ENCODE assay signal across 15 cellular contexts in the genomic region with DNA sequence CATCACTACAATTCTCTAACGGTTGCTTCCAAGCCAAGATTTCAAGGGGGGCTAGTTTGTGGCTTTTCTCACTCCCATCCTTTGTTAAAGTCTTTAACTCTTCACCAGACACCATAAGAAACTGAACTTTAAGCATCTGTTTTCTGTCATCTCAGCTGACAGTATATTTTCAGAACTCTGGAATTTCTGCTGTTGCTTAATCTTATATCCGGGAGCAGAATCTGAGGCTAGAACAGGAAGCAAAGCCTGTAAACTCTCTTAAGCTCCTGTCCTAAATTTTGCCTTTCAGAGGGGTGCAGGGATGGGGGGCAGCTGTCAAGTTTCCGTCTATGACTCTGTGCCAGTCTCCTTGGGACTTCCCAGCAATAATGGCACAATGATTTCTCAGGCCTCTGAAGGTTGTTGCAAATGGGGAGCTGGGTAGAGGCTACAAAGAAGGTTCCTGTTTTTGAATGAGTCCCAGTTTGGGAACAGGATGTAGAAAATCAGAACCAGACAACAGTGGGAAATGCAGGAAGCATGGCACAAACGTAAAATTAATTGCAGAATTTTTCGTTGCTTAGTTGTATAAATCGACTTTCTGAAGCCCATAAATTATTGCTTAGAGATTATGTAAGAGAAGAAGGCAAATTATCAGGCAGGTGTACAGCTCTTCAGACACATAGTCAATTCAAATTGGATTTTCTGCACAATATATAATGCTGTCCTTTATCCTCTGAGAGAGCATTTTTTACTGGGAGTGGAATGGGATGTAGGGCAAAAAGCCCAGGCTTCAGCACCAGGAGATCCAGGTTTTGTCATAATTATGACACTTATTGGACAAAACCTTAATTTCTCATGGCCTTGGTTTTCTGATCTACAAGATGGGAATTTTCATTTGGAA.
DNase-seq lines count a peak whose midpoint lies in the region; ATAC-seq, FAIRE-seq and TF ChIP-seq lines count a peak whose summit lies in the region.
"Had no signal": no experiment of that assay in that cellular context is flagged by ENCODE, and none has a peak within 500 bp of the region (broad histone marks: within the 10 kb centered on the region; RNA-seq: fewer than 3 reads in every experiment).

No MANE protein-coding gene starts in this region.

- H3K27me3 ChIP-seq in liver (ENCODE audit: control insufficient read depth in 4 of 4, insufficient read depth in 4 of 4, low read length in 3 of 4) (no peaks in the 10 kb centered on the region), HepG2 (ENCODE audit: control insufficient read depth in 1 of 2, insufficient read depth in 2 of 2, low read length in 2 of 2) (no peaks in the 10 kb centered on the region), lung (ENCODE audit: control insufficient read depth, insufficient read depth) (no peaks in the 10 kb centered on the region), prostate gland (replicated peaks; ENCODE audit: insufficient read depth) (no peaks in the 10 kb centered on the region)

- H3K27ac ChIP-seq in liver (ENCODE audit: low read depth in 1 of 2, low read length in 2 of 2), result peak overlapping the region; percentile 20 to 40
- H3K27ac ChIP-seq in HepG2 (ENCODE audit: extremely low read length, insufficient read depth, low read length), result no peak overlapping the region
- peak overlapping the region; percentile 63 to 66 for H3K27ac ChIP-seq in lung (ENCODE audit: low read depth in 1 of 2, low read length in 1 of 2)
- H3K27ac ChIP-seq in prostate gland, result no peak overlapping the region
- H3K27ac ChIP-seq: psoas muscle had no signal

- in situ Hi-C loops in HepG2 (cut with HindIII; ENCODE audit: extremely low pct_ligation_motif_present, low pct_unique_long_range_greater_than_20kb), result loop anchor here (10.0 kb wide), 1 partner anchor 64 kb away; no protein-coding TSS in a partner anchor

- no peak for TF ChIP-seq RAD21 in liver (IDR thresholded peaks at IDR 0.05)
- TF ChIP-seq RAD21 in HepG2 (CRISPR knock-in tag; IDR thresholded peaks at IDR 0.05), result no peak

- H4K20me1 ChIP-seq in HepG2 (ENCODE audit: insufficient read depth, low read length), result no peaks in the 10 kb centered on the region

- intact Hi-C loops in HepG2 (cut with micrococcal nuclease; ENCODE audit: unreplicated experiment), result no loop called here
- intact Hi-C loops in prostate gland (cut with DNase I), result no loop called here

- TF ChIP-seq POLR2A in HepG2 (IDR thresholded peaks at IDR 0.05; ENCODE audit: insufficient read depth in 1 of 2, low read depth in 2 of 2, low read length in 2 of 2), result no peak
- TF ChIP-seq POLR2A in prostate gland (IDR thresholded peaks at IDR 0.05), result no peak

- BruUV-seq in HepG2 (replicated peaks; lab: Mats Ljungman, UMichigan), result no TSS peak

- POLR2A ChIA-PET in HepG2 (lab: Yijun Ruan, JAX), result no interaction called here

- DNase-seq in HepG2 (ENCODE audit: low spot score) (no peak), epidermal melanocyte (ENCODE audit: insufficient read length, low spot score) (peak; percentile 30), lung (ENCODE audit: low spot score) (no peak), hypothalamus (lab: John Stamatoyannopoulos, UW) (no peak), prostate gland (ENCODE audit: low spot score) (no peak), amniotic stem cell (lab: John Stamatoyannopoulos, UW) (no peak)
- no peak for DNase-seq in activated CD4-positive, alpha-beta T cell treated with anti-CD3 and anti-CD28 coated beads, Interleukin-2, amount 50 U/mL, for 1 hour
- DNase-seq: activated gamma-delta T cell treated with Interleukin-2 at 50 U/mL for 16 hours; effector CD4-positive, alpha-beta T cell; immature natural killer cell; NCI-H2171 treated with DMSO at 0.1 percent for 48 hours; psoas muscle; RPMI8226 had no signal

- TF ChIP-seq EP300 in HepG2 (IDR thresholded peaks at IDR 0.05; ENCODE audit: low read depth in 2 of 2, low read length in 2 of 2), result no peak
- no peak for TF ChIP-seq EP300 in HepG2 (CRISPR knock-in tag; IDR thresholded peaks at IDR 0.05; ENCODE audit: borderline replicate concordance)

- FAIRE-seq in HepG2 (lab: Jason Lieb, UNC), result no peak

- H2AFZ ChIP-seq in HepG2 (ENCODE audit: low read length), result no peak overlapping the region

- no peaks in the 10 kb centered on the region for H3K79me2 ChIP-seq in HepG2 (ENCODE audit: insufficient read depth, low read length)

- H3K4me1 ChIP-seq in liver (ENCODE audit: control insufficient read depth in 4 of 4, insufficient read depth in 4 of 4, low read length in 3 of 4), result peaks cover 4 to 35% (median 30%) of the 10 kb centered on the region in 4 donors
- H3K4me1 ChIP-seq in HepG2 (ENCODE audit: insufficient read depth, low read length), result peaks cover 18% of the 10 kb centered on the region
- H3K4me1 ChIP-seq in lung (ENCODE audit: control insufficient read depth in 2 of 2, insufficient read depth in 2 of 2, low read length in 2 of 2), result peaks cover 1 to 21% of the 10 kb centered on the region in 2 donors
- H3K4me1 ChIP-seq in prostate gland (replicated peaks), result no peaks in the 10 kb centered on the region

- H3K36me3 ChIP-seq in liver (ENCODE audit: control insufficient read depth in 4 of 4, insufficient read depth in 3 of 4, low read depth in 1 of 4, low read length in 3 of 4) (no peaks in the 10 kb centered on the region), HepG2 (replicated peaks in 1 of 2; ENCODE audit: control insufficient read depth in 1 of 2, insufficient read depth in 2 of 2, low read length in 2 of 2) (no peaks in the 10 kb centered on the region), lung (ENCODE audit: control insufficient read depth in 2 of 2, insufficient read depth in 2 of 2, low read length in 2 of 2) (no peaks in the 10 kb centered on the region), prostate gland (no peaks in the 10 kb centered on the region)

- no peaks in the 10 kb centered on the region for H3K9me3 ChIP-seq in liver (ENCODE audit: control insufficient read depth in 4 of 4, low read length in 3 of 4)
- H3K9me3 ChIP-seq in HepG2 (ENCODE audit: low read length), result no peaks in the 10 kb centered on the region
- H3K9me3 ChIP-seq in lung (ENCODE audit: control insufficient read depth in 2 of 2, insufficient read depth in 1 of 2, low read length in 1 of 2), result no peaks in the 10 kb centered on the region
- no peaks in the 10 kb centered on the region for H3K9me3 ChIP-seq in prostate gland
- H3K9me3 ChIP-seq: psoas muscle had no signal

- H3K4me3 ChIP-seq in liver (ENCODE audit: low read depth in 1 of 3, low read length in 3 of 3) (no peak overlapping the region), HepG2 (replicated peaks in 1 of 3; ENCODE audit: insufficient read depth in 1 of 3, low read depth in 2 of 3, low read length in 3 of 3) (no peak overlapping the region), lung (no peak overlapping the region), prostate gland (no peak overlapping the region)
- H3K4me3 ChIP-seq: psoas muscle had no signal

- CTCF ChIA-PET in HepG2 (lab: Yijun Ruan, JAX; ENCODE audit: low intra/inter-chr PET ratio, low total read pairs), result no interaction called here

- H3K9ac ChIP-seq in liver (ENCODE audit: low read depth in 1 of 2, low read length in 2 of 2), result no peak overlapping the region
- no peak overlapping the region for H3K9ac ChIP-seq in HepG2 (ENCODE audit: insufficient read depth, low read depth, low read length)

- ATAC-seq in HepG2 (no peak), lung (ENCODE audit: insufficient read depth, low FRiP score) (peak; percentile 66)
- ATAC-seq: activated CD4-positive, CD25-positive, alpha-beta regulatory T cell treated with anti-CD3 and anti-CD28 coated beads, Interleukin-2, amount 50 U/mL, for 24 hours had no signal

- H3K4me2 ChIP-seq in HepG2 (ENCODE audit: low read depth, low read length), result no peak overlapping the region

- TF ChIP-seq CTCF in liver (IDR thresholded peaks at IDR 0.05; ENCODE audit: low read depth, low read length, missing input control) (no peak), HepG2 (CRISPR knock-in tag; IDR thresholded peaks at IDR 0.05) (no peak), lung (IDR thresholded peaks at IDR 0.05; ENCODE audit: control extremely low read depth, extremely low read depth) (no peak), prostate gland (IDR thresholded peaks at IDR 0.05) (no peak)

- WGBS in liver, result 50% methylated on average over 6 of the region's 6 CpGs
- 14% methylated on average over 6 of the region's 6 CpGs for WGBS in HepG2 (ENCODE audit: low lambda C conversion rate)
- 7 to 18% methylated on average over 6 of the region's 6 CpGs for WGBS in lung, 2 donors
- WGBS in prostate gland, result 41% methylated on average over 6 of the region's 6 CpGs

TF ChIP-seq in liver, 16 proteins besides CTCF, POLR2A, EP300 and RAD21:
- TF ChIP-seq JUND (IDR thresholded peaks at IDR 0.05) (peak in 1 of 2 donors; percentile 17), TAF1 (conservative IDR thresholded peaks at IDR 0.05) (no peak), SP1 (IDR thresholded peaks at IDR 0.05) (peak; percentile 43), GABPA (IDR thresholded peaks at IDR 0.05 in 1 of 2, conservative IDR thresholded peaks at IDR 0.05 in 1 of 2) (peak in 1 of 2 donors; percentile 25), NR2F2 (IDR thresholded peaks at IDR 0.05) (peak; percentile 46)
- TF ChIP-seq, protein P1, sequence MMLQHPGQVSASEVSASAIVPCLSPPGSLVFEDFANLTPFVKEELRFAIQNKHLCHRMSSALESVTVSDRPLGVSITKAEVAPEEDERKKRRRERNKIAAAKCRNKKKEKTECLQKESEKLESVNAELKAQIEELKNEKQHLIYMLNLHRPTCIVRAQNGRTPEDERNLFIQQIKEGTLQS (IDR thresholded peaks at IDR 0.05), result no peak

TF ChIP-seq in HepG2, 621 proteins besides CTCF, POLR2A, EP300 and RAD21:
- TF ChIP-seq MEF2D (CRISPR knock-in tag; IDR thresholded peaks at IDR 0.05) (no peak), ISX (CRISPR knock-in tag; conservative IDR thresholded peaks at IDR 0.05) (no peak), ZNF780A (CRISPR knock-in tag; IDR thresholded peaks at IDR 0.05) (no peak), MBD4 (IDR thresholded peaks at IDR 0.05; ENCODE audit: borderline replicate concordance, low read length) (no peak), ZNF672 (CRISPR knock-in tag; IDR thresholded peaks at IDR 0.05) (no peak), ZNF605 (CRISPR knock-in tag; IDR thresholded peaks at IDR 0.05) (no peak), DR1 (CRISPR knock-in tag; IDR thresholded peaks at IDR 0.05) (no peak)

Comparison
In these comparisons a context has a peak if more than half of its experiments do, and no peak if none do; other contexts are left out.
1. H3K27ac ChIP-seq: peak in liver (2 of 2) and lung (2 of 2); none in HepG2 (single experiment) and prostate gland (0 of 2).